Comparison of ENCODE assay signal across 12 cellular contexts in genomic region chrX:154430504-154430903, GRCh38. TPM values are rescaled to one million over a fixed set of nuclear protein-coding genes. Genes with fewer than 3 reads are reported as not detected.
DNase-seq lines count a peak whose midpoint lies in the region; ATAC-seq and TF ChIP-seq lines count a peak whose summit lies in the region.
"Had no signal": no experiment of that assay in that cellular context is flagged by ENCODE, and none has a peak within 500 bp of the region (broad histone marks: within the 10 kb centered on the region; RNA-seq: fewer than 3 reads in every experiment).

No MANE protein-coding gene starts in this region.

- H3K27ac Mint-ChIP-seq in activated CD8-positive, alpha-beta memory T cell treated with anti-CD3 and anti-CD28 coated beads, Interleukin-2, amount 10 ng/mL, durations not matched to agents 7 days and 5 days: peak overlapping the region; percentile 4
- H3K27ac Mint-ChIP-seq in stimulated activated naive B cell treated with anti-CD40 and anti-IgM and Interleukin-4, amounts not matched to agents 10 μg/mL and 1 μg/mL and 100 μg/mL, for 72 hours: no peak overlapping the region
- no peak overlapping the region for H3K27ac Mint-ChIP-seq in chondrocyte (ENCODE audit: unreplicated experiment)

- in situ Hi-C loops in Panc1 (cut with HindIII; ENCODE audit: low pct_unique_long_range_greater_than_20kb, low sequenced_read_pairs): no loop called here

- H3K9me3 ChIP-seq in Panc1 (ENCODE audit: control insufficient read depth, insufficient read depth, low read depth, low read length): no peaks in the 10 kb centered on the region
- H3K9me3 ChIP-seq in esophagus squamous epithelium: no peaks in the 10 kb centered on the region
- H3K9me3 ChIP-seq: tibial artery had no signal

- CTCF ChIA-PET in activated CD8-positive, alpha-beta memory T cell treated with anti-CD3 and anti-CD28 coated beads, Interleukin-2, amount 10 ng/mL, durations not matched to agents 7 days and 5 days (lab: Charles Lee): interaction anchor here (0.7 to 1.3 kb wide), 2 partner anchors 21 to 604 kb away, joined by 3 to 5 read pairs; no protein-coding TSS in a partner anchor
- CTCF ChIA-PET in Panc1 (lab: Charles Lee): interaction anchor here (0.7 kb wide), 1 partner anchor 8 kb away, joined by 5 read pairs; no protein-coding TSS in a partner anchor

- ATAC-seq in activated CD8-positive, alpha-beta memory T cell treated with anti-CD3 and anti-CD28 coated beads, Interleukin-2, amount 10 ng/mL, durations not matched to agents 7 days and 5 days: no peak
- ATAC-seq in Panc1: no peak
- no peak for ATAC-seq in stimulated activated naive B cell treated with anti-CD40 and anti-IgM and Interleukin-4, amounts not matched to agents 10 μg/mL and 1 μg/mL and 100 μg/mL, for 72 hours (replicated peaks)

- no peak overlapping the region for H3K4me3 ChIP-seq in Panc1 (ENCODE audit: low read depth in 2 of 2, low read length in 2 of 2)
- H3K4me3 ChIP-seq in esophagus squamous epithelium: peak overlapping the region in 1 of 4 donors; percentile 15
- H3K4me3 ChIP-seq: tibial artery had no signal

- TF ChIP-seq CTCF in Panc1 (IDR thresholded peaks at IDR 0.05): no peak
- TF ChIP-seq CTCF in esophagus squamous epithelium (IDR thresholded peaks at IDR 0.05): no peak
- TF ChIP-seq CTCF in chondrocyte (IDR thresholded peaks at IDR 0.05): no peak

- H3K27ac ChIP-seq in Panc1 (ENCODE audit: low read length): peak overlapping the region; percentile 18; the same call in 1 of the 2 replicates
- peak overlapping the region in 3 of 4 donors; percentile 33 to 61 (median 48) for H3K27ac ChIP-seq in esophagus squamous epithelium

- intact Hi-C loops in Panc1 (cut with micrococcal nuclease; ENCODE audit: unreplicated experiment) (no loop called here), esophagus squamous epithelium (cut with DNase I) (no loop called here)

- no peaks in the 10 kb centered on the region for H3K9me3 Mint-ChIP-seq in activated CD8-positive, alpha-beta memory T cell treated with anti-CD3 and anti-CD28 coated beads, Interleukin-2, amount 10 ng/mL, durations not matched to agents 7 days and 5 days (ENCODE audit: low read depth)
- no peaks in the 10 kb centered on the region for H3K9me3 Mint-ChIP-seq in stimulated activated naive B cell treated with anti-CD40 and anti-IgM and Interleukin-4, amounts not matched to agents 10 μg/mL and 1 μg/mL and 100 μg/mL, for 72 hours
- no peaks in the 10 kb centered on the region for H3K9me3 Mint-ChIP-seq in chondrocyte (ENCODE audit: low read depth)

- peaks cover 25% of the 10 kb centered on the region for H3K4me1 Mint-ChIP-seq in activated CD8-positive, alpha-beta memory T cell treated with anti-CD3 and anti-CD28 coated beads, Interleukin-2, amount 10 ng/mL, durations not matched to agents 7 days and 5 days
- peaks cover 32 to 37% of the 10 kb centered on the region in 2 donors for H3K4me1 Mint-ChIP-seq in stimulated activated naive B cell treated with anti-CD40 and anti-IgM and Interleukin-4, amounts not matched to agents 10 μg/mL and 1 μg/mL and 100 μg/mL, for 72 hours
- peaks cover 30% of the 10 kb centered on the region for H3K4me1 Mint-ChIP-seq in chondrocyte (ENCODE audit: low read depth)

- no peaks in the 10 kb centered on the region for H3K36me3 Mint-ChIP-seq in activated CD8-positive, alpha-beta memory T cell treated with anti-CD3 and anti-CD28 coated beads, Interleukin-2, amount 10 ng/mL, durations not matched to agents 7 days and 5 days
- H3K36me3 Mint-ChIP-seq in stimulated activated naive B cell treated with anti-CD40 and anti-IgM and Interleukin-4, amounts not matched to agents 10 μg/mL and 1 μg/mL and 100 μg/mL, for 72 hours: peaks cover 18 to 30% of the 10 kb centered on the region in 2 donors
- H3K36me3 Mint-ChIP-seq in chondrocyte (ENCODE audit: low read depth): peaks cover 2% of the 10 kb centered on the region

- no TSS peak for BruUV-seq in Panc1 (replicated peaks; lab: Mats Ljungman, UMichigan)

- TF ChIP-seq POLR2A in esophagus squamous epithelium (IDR thresholded peaks at IDR 0.05): no peak

- H3K36me3 ChIP-seq in Panc1 (ENCODE audit: control insufficient read depth, insufficient read depth, low read length): peaks cover 6% of the 10 kb centered on the region
- H3K36me3 ChIP-seq in esophagus squamous epithelium: peaks cover 4 to 40% (median 5%) of the 10 kb centered on the region in 3 donors

- 75 to 83% methylated on average over 4 to 6 of the region's 6 CpGs for WGBS in esophagus squamous epithelium, 2 donors

- POLR2A ChIA-PET in Panc1 (lab: Charles Lee): no interaction called here

- no peak for DNase-seq in activated CD8-positive, alpha-beta memory T cell treated with anti-CD3 and anti-CD28 coated beads, Interleukin-2, amount 10 ng/mL, durations not matched to agents 7 days and 5 days
- no peak for DNase-seq in activated CD8-positive, alpha-beta memory T cell treated with anti-CD3 and anti-CD28 coated beads, Interleukin-2, amount 50 U/mL, for 48 hours
- DNase-seq in Panc1 (ENCODE audit: low read depth, low spot score): no peak
- no peak for DNase-seq in esophagus squamous epithelium (lab: John Stamatoyannopoulos, UW)
- DNase-seq in stimulated activated naive B cell treated with anti-CD40 and anti-IgM and Interleukin-4, amounts not matched to agents 10 μg/mL and 1 μg/mL and 100 μg/mL, for 72 hours: no peak
- DNase-seq in stimulated activated CD4-positive, alpha-beta T cell treated with anti-CD3 and anti-CD28 coated beads, Interleukin-1b, Interleukin-23, amount 100 ng/mL, for 48 hours: no peak
- DNase-seq in chondrocyte (ENCODE audit: low spot score): no peak
- DNase-seq in DMS79 (lab: John Stamatoyannopoulos, UW): no peak
- DNase-seq: activated CD8-positive, alpha-beta memory T cell treated with anti-CD3 and anti-CD28 coated beads for 24 hours; NCI-H1048; Right ventricle myocardium superior; tibial artery had no signal

- H3K4me1 ChIP-seq in Panc1 (ENCODE audit: control insufficient read depth, insufficient read depth, low read length) (peaks cover 26% of the 10 kb centered on the region), esophagus squamous epithelium (peaks cover 5 to 42% (median 7%) of the 10 kb centered on the region in 3 donors)

- no peaks in the 10 kb centered on the region for H3K27me3 Mint-ChIP-seq in activated CD8-positive, alpha-beta memory T cell treated with anti-CD3 and anti-CD28 coated beads, Interleukin-2, amount 10 ng/mL, durations not matched to agents 7 days and 5 days
- H3K27me3 Mint-ChIP-seq in stimulated activated naive B cell treated with anti-CD40 and anti-IgM and Interleukin-4, amounts not matched to agents 10 μg/mL and 1 μg/mL and 100 μg/mL, for 72 hours: no peaks in the 10 kb centered on the region
- H3K27me3 Mint-ChIP-seq in chondrocyte (ENCODE audit: low read depth): no peaks in the 10 kb centered on the region

- H3K4me3 Mint-ChIP-seq in activated CD8-positive, alpha-beta memory T cell treated with anti-CD3 and anti-CD28 coated beads, Interleukin-2, amount 10 ng/mL, durations not matched to agents 7 days and 5 days: peak overlapping the region; percentile 26
- H3K4me3 Mint-ChIP-seq in stimulated activated naive B cell treated with anti-CD40 and anti-IgM and Interleukin-4, amounts not matched to agents 10 μg/mL and 1 μg/mL and 100 μg/mL, for 72 hours: peak overlapping the region; percentile 22 to 91
- H3K4me3 Mint-ChIP-seq in chondrocyte (ENCODE audit: unreplicated experiment): no peak overlapping the region

- H3K27me3 ChIP-seq in Panc1 (ENCODE audit: control insufficient read depth, insufficient read depth, low read length): no peaks in the 10 kb centered on the region
- no peaks in the 10 kb centered on the region for H3K27me3 ChIP-seq in esophagus squamous epithelium
- H3K27me3 ChIP-seq: tibial artery had no signal

RNA-seq across cellular contexts. Expression of gene ATP6AP1, which starts 2.0 kb away (rescaled TPM):
- total RNA-seq in activated CD8-positive, alpha-beta memory T cell treated with anti-CD3 and anti-CD28 coated beads, Interleukin-2, amount 10 ng/mL, durations not matched to agents 7 days and 5 days: 10 to 100 TPM; 42.0 to 48.4 TPM
- 221 TPM for total RNA-seq in Panc1 (2021; ENCODE audit: unreplicated experiment)
- polyA plus RNA-seq in Panc1 (2012; ENCODE audit: insufficient read length): 308 TPM
- total RNA-seq in esophagus squamous epithelium: 10 to 100 TPM; 28.5 to 83.8 (median 37.2) TPM
- total RNA-seq in chondrocyte: 132 to 139 TPM (median 136 TPM) in 3 replicates

RNA-seq across cellular contexts. Expression of gene GDI1, which starts 6.5 kb away (rescaled TPM):
- total RNA-seq in activated CD8-positive, alpha-beta memory T cell treated with anti-CD3 and anti-CD28 coated beads, Interleukin-2, amount 10 ng/mL, durations not matched to agents 7 days and 5 days: 100 to 1,000 TPM in 1 of 2 experiments, 10 to 100 TPM in 1; 99.0 to 117 TPM
- total RNA-seq in Panc1 (2021; ENCODE audit: unreplicated experiment) (317 TPM), esophagus squamous epithelium (10 to 100 TPM; 35.2 to 82.6 (median 35.6) TPM), chondrocyte (147 to 159 TPM (median 152 TPM) in 3 replicates)
- polyA plus RNA-seq in Panc1 (2012; ENCODE audit: insufficient read length): 556 TPM

RNA-seq across cellular contexts. Expression of gene FAM50A, which starts 13.4 kb away (rescaled TPM):
- total RNA-seq in activated CD8-positive, alpha-beta memory T cell treated with anti-CD3 and anti-CD28 coated beads, Interleukin-2, amount 10 ng/mL, durations not matched to agents 7 days and 5 days: 10 to 100 TPM; 66.2 to 70.5 TPM
- total RNA-seq in Panc1 (2021; ENCODE audit: unreplicated experiment) (225 TPM), esophagus squamous epithelium (10 to 100 TPM; 15.9 to 27.3 (median 19.6) TPM), chondrocyte (98.3 to 108 TPM (median 106 TPM) in 3 replicates)
- polyA plus RNA-seq in Panc1 (2012; ENCODE audit: insufficient read length): 389 TPM

RNA-seq across cellular contexts. Expression of gene TAFAZZIN, which starts 19.2 kb away (rescaled TPM):
- 10 to 100 TPM; 77.1 to 90.2 TPM for total RNA-seq in activated CD8-positive, alpha-beta memory T cell treated with anti-CD3 and anti-CD28 coated beads, Interleukin-2, amount 10 ng/mL, durations not matched to agents 7 days and 5 days
- total RNA-seq in Panc1 (2021; ENCODE audit: unreplicated experiment) (113 TPM), esophagus squamous epithelium (10 to 100 TPM; 16.3 to 37.4 (median 31.4) TPM), chondrocyte (33.4 to 39.1 TPM (median 38.7 TPM) in 3 replicates)
- polyA plus RNA-seq in Panc1 (2012; ENCODE audit: insufficient read length): 123 TPM

RNA-seq across cellular contexts. Expression of gene DNASE1L1, which starts 21.4 kb away (rescaled TPM):
- 10 to 100 TPM; 18.4 to 19.6 TPM for total RNA-seq in activated CD8-positive, alpha-beta memory T cell treated with anti-CD3 and anti-CD28 coated beads, Interleukin-2, amount 10 ng/mL, durations not matched to agents 7 days and 5 days
- total RNA-seq in Panc1 (2021; ENCODE audit: unreplicated experiment): 60.4 TPM
- 104 TPM for polyA plus RNA-seq in Panc1 (2012; ENCODE audit: insufficient read length)
- 10 to 100 TPM; 21.7 to 41.4 (median 32.1) TPM for total RNA-seq in esophagus squamous epithelium
- total RNA-seq in chondrocyte: 39.4 to 44.5 TPM (median 40.8 TPM) in 3 replicates
